In the genomic region with DNA sequence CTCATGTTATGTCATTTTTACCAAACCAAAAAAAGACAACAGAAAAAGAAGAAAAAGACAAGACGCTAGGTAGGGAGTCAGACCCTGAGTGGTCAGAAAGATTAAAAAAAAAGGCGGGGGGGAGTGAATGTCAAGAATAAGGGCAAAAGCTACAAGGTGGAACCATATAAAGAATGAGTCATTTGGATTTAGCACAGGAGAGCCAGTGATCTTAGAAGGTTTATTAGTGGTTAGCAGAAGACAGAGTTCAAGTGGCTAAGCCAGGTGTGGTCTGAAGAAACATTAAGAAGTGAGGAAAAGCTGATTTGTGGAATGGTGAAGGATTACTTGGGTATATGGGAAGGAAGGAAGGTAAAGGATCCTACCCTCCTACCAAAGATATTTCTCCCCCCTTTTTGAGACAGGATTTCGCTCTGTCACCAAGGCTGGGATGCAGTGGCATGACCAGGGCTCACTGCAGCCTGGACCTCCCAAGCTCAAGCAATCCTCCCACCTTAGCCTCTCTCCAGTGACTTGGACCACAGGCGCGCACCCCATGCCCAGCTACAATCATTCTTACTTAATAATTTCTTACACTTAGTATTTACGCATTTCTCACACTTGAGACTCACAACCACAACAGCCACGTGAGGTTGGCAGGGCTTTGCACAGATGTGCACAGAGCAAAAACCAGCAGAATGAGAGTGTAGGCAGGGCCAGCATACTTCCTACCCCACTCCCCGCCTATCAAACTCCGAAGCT, we compare ENCODE assay signal across 11 cellular contexts. TPM values are rescaled to one million over a fixed set of nuclear protein-coding genes. Genes with fewer than 3 reads are reported as not detected.
DNase-seq lines count a peak whose midpoint lies in the region; ATAC-seq, FAIRE-seq and TF ChIP-seq lines count a peak whose summit lies in the region.
"Had no signal": no experiment of that assay in that cellular context is flagged by ENCODE, and none has a peak within 500 bp of the region (broad histone marks: within the 10 kb centered on the region; RNA-seq: fewer than 3 reads in every experiment).

No MANE protein-coding gene starts in this region.

- CTCF ChIA-PET in mammary epithelial cell (lab: Charles Lee; ENCODE audit: low non-redundant PET), result no interaction called here

- H3K4me2 ChIP-seq in mammary epithelial cell (ENCODE audit: insufficient read depth, low read depth, low read length), result peak overlapping the region; percentile 99

- peak overlapping the region; percentile 65 to 82 (median 82) for H3K4me3 ChIP-seq in mammary epithelial cell (replicated peaks in 1 of 3; ENCODE audit: insufficient read depth in 1 of 3, low read depth in 2 of 3, low read length in 3 of 3)
- H3K4me3 ChIP-seq in small intestine (ENCODE audit: low read depth in 1 of 2, low read length in 2 of 2), result peak overlapping the region in 1 of 2 donors; percentile 82

- no peaks in the 10 kb centered on the region for H3K9me3 ChIP-seq in mammary epithelial cell (replicated peaks; ENCODE audit: insufficient read depth, low read length)
- H3K9me3 ChIP-seq in small intestine (ENCODE audit: control insufficient read depth, low read depth), result no peaks in the 10 kb centered on the region

- H4K20me1 ChIP-seq in mammary epithelial cell (ENCODE audit: insufficient read depth, low read length), result no peaks in the 10 kb centered on the region

- H3K9ac ChIP-seq in mammary epithelial cell (ENCODE audit: insufficient read depth, low read length), result peak overlapping the region; percentile 84

- H3K36me3 ChIP-seq in mammary epithelial cell (ENCODE audit: insufficient read depth, low read length), result no peaks in the 10 kb centered on the region
- H3K36me3 ChIP-seq in small intestine (ENCODE audit: control insufficient read depth in 2 of 2, insufficient read depth in 2 of 2, low read length in 2 of 2), result peaks cover 0 to 2% of the 10 kb centered on the region in 2 donors

- no peak for FAIRE-seq in small intestine (lab: Jason Lieb, UNC)
- FAIRE-seq: TTC549 had no signal

- intact Hi-C loops in mammary epithelial cell (cut with micrococcal nuclease), result loop anchor here (1.0 to 10.0 kb wide), 3 partner anchors 143 to 413 kb away; no protein-coding TSS in a partner anchor

- DNase-seq in HT-29 (ENCODE audit: low spot score) (peak; percentile 72), mammary epithelial cell (peak; percentile 68), kidney glomerular epithelial cell (lab: John Stamatoyannopoulos, UW) (peak; percentile 6), small intestine (peak; percentile 85), dermis blood vessel endothelial cell (no peak)
- DNase-seq: activated CD8-positive, alpha-beta memory T cell treated with anti-CD3 and anti-CD28 coated beads, Interleukin-2, amount 10 ng/mL, durations not matched to agents 7 days and 5 days; NCI-H1436; stimulated activated naive CD8-positive, alpha-beta T cell treated with anti-CD3 and anti-CD28 coated beads, Interleukin-15, Interleukin-2, amounts not matched to agents 100 U/mL and 50 U/mL, for 24 hours had no signal

- H2AFZ ChIP-seq in mammary epithelial cell (ENCODE audit: low read depth, low read length), result peak overlapping the region; percentile 86

- dilution Hi-C loops in mammary epithelial cell (cut with HindIII; ENCODE audit: low sequenced_read_pairs), result no loop called here

- WGBS in mammary epithelial cell (ENCODE audit: low coverage, missing lambda C conversion rate), result 69% methylated on average over 9 of the region's 9 CpGs
- WGBS in small intestine, 3 donors, result 39 to 73% (median 60%) methylated on average over 9 of the region's 9 CpGs

- H3K27ac ChIP-seq in mammary epithelial cell (ENCODE audit: insufficient read depth, low read depth, low read length) (peak overlapping the region; percentile 71), small intestine (ENCODE audit: low read depth in 1 of 2, low read length in 1 of 2) (peak overlapping the region; percentile 94 to 99)

- H3K27me3 ChIP-seq in mammary epithelial cell (ENCODE audit: insufficient read depth, low read length), result no peaks in the 10 kb centered on the region
- H3K27me3 ChIP-seq in small intestine (ENCODE audit: control insufficient read depth in 2 of 2, insufficient read depth in 2 of 2, low read length in 2 of 2), result peaks cover 0 to 3% of the 10 kb centered on the region in 2 donors

- peaks cover 64% of the 10 kb centered on the region for H3K79me2 ChIP-seq in mammary epithelial cell (ENCODE audit: insufficient read depth, low read length)

- TF ChIP-seq CTCF in mammary epithelial cell (conservative IDR thresholded peaks at IDR 0.05 in 1 of 2, IDR thresholded peaks at IDR 0.05 in 1 of 2; ENCODE audit: extremely low read depth in 1 of 2, insufficient read depth in 1 of 2, low read depth in 1 of 2, low read length in 2 of 2), result no peak

- peaks cover 38% of the 10 kb centered on the region for H3K4me1 ChIP-seq in mammary epithelial cell (ENCODE audit: insufficient read depth, low read length)
- peaks cover 0 to 7% of the 10 kb centered on the region in 2 donors for H3K4me1 ChIP-seq in small intestine (ENCODE audit: control insufficient read depth in 2 of 2, insufficient read depth in 1 of 2, low read depth in 1 of 2, low read length in 1 of 2)

- in situ Hi-C loops in mammary epithelial cell (cut with MboI; ENCODE audit: low sequenced_read_pairs in 2 of 2), result loop anchor here in 1 of 2 donors (10.0 kb wide), 1 partner anchor 145 kb away; no protein-coding TSS in a partner anchor

- no peak for ATAC-seq in HG02870 (IDR thresholded peaks at IDR 0.05; ENCODE audit: unreplicated experiment)
- no peak for ATAC-seq in GM18511 (IDR thresholded peaks at IDR 0.05; ENCODE audit: unreplicated experiment)
- ATAC-seq: activated CD8-positive, alpha-beta memory T cell treated with anti-CD3 and anti-CD28 coated beads, Interleukin-2, amount 10 ng/mL, durations not matched to agents 7 days and 5 days; stimulated activated naive CD8-positive, alpha-beta T cell treated with anti-CD3 and anti-CD28 coated beads, Interleukin-15, Interleukin-2, amounts not matched to agents 100 U/mL and 50 U/mL, for 24 hours had no signal

- BruUV-seq in mammary epithelial cell (replicated peaks; lab: Mats Ljungman, UMichigan), result TSS peak; percentile 5

RNA-seq across cellular contexts. Expression of gene DSC2, which starts 2.6 kb away (rescaled TPM):
- total RNA-seq in HT-29 (2014; rRNA removed; shearing (Covaris generic)), result 4.9 and 5.7 TPM in 2 replicates
- total RNA-seq in mammary epithelial cell, result 10 to 100 TPM; 34.7 to 88.7 TPM
- polyA plus RNA-seq in mammary epithelial cell, result 15.1 TPM
- polyA minus RNA-seq in mammary epithelial cell, result 35.3 TPM
- polyA plus RNA-seq in small intestine, result 10 to 100 TPM; 12.7 to 21.1 (median 15.9) TPM
- 0.17 and 0.19 TPM in 2 replicates for total RNA-seq in dermis blood vessel endothelial cell
- total RNA-seq: activated CD8-positive, alpha-beta memory T cell treated with anti-CD3 and anti-CD28 coated beads, Interleukin-2, amount 10 ng/mL, durations not matched to agents 7 days and 5 days had no signal

RNA-seq across cellular contexts. Expression of gene DSC3, which starts 57.1 kb away (rescaled TPM):
- total RNA-seq in HT-29 (2014; rRNA removed; shearing (Covaris generic)), result 0.03 TPM in 1 of 2 replicates, not detected in the other
- total RNA-seq in mammary epithelial cell (100 to 1,000 TPM; 125 to 272 TPM), dermis blood vessel endothelial cell (under 0.01 and 0.14 TPM in 2 replicates)
- polyA plus RNA-seq in mammary epithelial cell (50.2 TPM), small intestine (under 1 TPM; under 0.01 to 0.27 (median 0.27) TPM)
- polyA minus RNA-seq in mammary epithelial cell, result 78.5 TPM
- total RNA-seq: activated CD8-positive, alpha-beta memory T cell treated with anti-CD3 and anti-CD28 coated beads, Interleukin-2, amount 10 ng/mL, durations not matched to agents 7 days and 5 days had no signal

Comparison
In these comparisons a context has a peak if more than half of its experiments do, and no peak if none do; other contexts are left out.
1. RNA of gene DSC3, which starts 57.1 kb away (total RNA-seq): 125 to 272 TPM in mammary epithelial cell; 0.03 TPM in HT-29 and under 0.01 to 0.14 TPM in dermis blood vessel endothelial cell; every median in the first group is over 100 times any median in the second.